ENCODE assay signal across 19 cellular contexts in the genomic region with DNA sequence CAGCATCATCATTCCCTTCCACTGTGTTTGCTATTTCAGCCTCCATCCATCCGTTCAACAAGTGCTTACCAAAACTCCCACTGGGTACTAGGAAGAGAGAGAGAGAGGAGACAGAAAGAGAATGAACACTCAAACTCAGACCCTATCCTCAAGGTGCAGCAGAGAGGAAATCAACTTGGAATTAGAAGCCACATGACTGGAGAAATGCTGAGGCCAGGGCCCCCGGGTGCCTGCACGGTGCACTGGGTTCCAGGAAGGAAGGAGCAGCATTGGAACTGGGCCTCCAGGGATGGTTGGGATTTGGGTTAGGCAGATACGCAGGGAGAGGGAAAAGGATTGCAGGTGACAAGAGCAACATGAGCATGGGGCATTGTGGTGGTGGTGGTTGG. TPM values are rescaled to one million over a fixed set of nuclear protein-coding genes. Genes with fewer than 3 reads are reported as not detected.
DNase-seq lines count a peak whose midpoint lies in the region; ATAC-seq and TF ChIP-seq lines count a peak whose summit lies in the region.
"Had no signal": no experiment of that assay in that cellular context is flagged by ENCODE, and none has a peak within 500 bp of the region (broad histone marks: within the 10 kb centered on the region; RNA-seq: fewer than 3 reads in every experiment).

No MANE protein-coding gene starts in this region.

- H4K91ac ChIP-seq in IMR-90 (ENCODE audit: insufficient read depth, low read depth, low read length), result 0 out of 2 replicates have a peak overlapping the region, but pooled peaks have one; percentile 9

- BruUV-seq in IMR-90 (replicated peaks; lab: Mats Ljungman, UMichigan), result no TSS peak

- no peak overlapping the region for H3K56ac ChIP-seq in IMR-90 (ENCODE audit: extremely low read depth, insufficient read depth, low read length)

- TF ChIP-seq POLR2A in IMR-90 (IDR thresholded peaks at IDR 0.05; ENCODE audit: low read depth, low read length), result no peak

- H3K4me2 ChIP-seq in IMR-90 (ENCODE audit: low read depth, low read length) (no peak overlapping the region), neural progenitor cell (peak overlapping the region; percentile 45)

- H3K9me3 ChIP-seq in IMR-90 (ENCODE audit: control insufficient read depth, insufficient read depth, low read length) (no peaks in the 10 kb centered on the region), neural progenitor cell (ENCODE audit: low read depth) (no peaks in the 10 kb centered on the region), thymus (ENCODE audit: control insufficient read depth) (no peaks in the 10 kb centered on the region)

- H3K4ac ChIP-seq in IMR-90 (ENCODE audit: low read depth, low read length), result peak overlapping the region; percentile 9; the same call in 1 of the 2 replicates

- peaks cover 13% of the 10 kb centered on the region for H3F3A ChIP-seq in neural progenitor cell (ENCODE audit: low read depth)

- WGBS in IMR-90 (ENCODE audit: extremely low coverage in 2 of 2, insufficient read length in 1 of 2), 2 experiments, result 100% methylated on average over 3 of the region's 4 CpGs; no CpG with 5 or more reads in 1 of the 2 experiments
- 99% methylated on average over 4 of the region's 4 CpGs for WGBS in thymus

- no peak overlapping the region for H3K18ac ChIP-seq in IMR-90 (ENCODE audit: low read depth, low read length)

- H3K23ac ChIP-seq in IMR-90 (ENCODE audit: low read depth, low read length), result no peak overlapping the region

- H3K4me1 Mint-ChIP-seq in neural progenitor cell, result peaks cover 45% of the 10 kb centered on the region
- H3K4me1 Mint-ChIP-seq: activated CD4-positive, alpha-beta memory T cell treated with anti-CD3 and anti-CD28 coated beads, Interleukin-2, amount 10 ng/mL, durations not matched to agents 7 days and 5 days; activated naive CD4-positive, alpha-beta T cell treated with anti-CD3 and anti-CD28 coated beads, Interleukin-2, amount 50 U/mL, for 24 hours; T-cell had no signal

- in situ Hi-C loops in IMR-90 (cut with MboI; ENCODE audit: low sequenced_read_pairs), result no loop called here

- ATAC-seq in IMR-90 (ENCODE audit: low read depth) (no peak), HG03097 (IDR thresholded peaks at IDR 0.05; ENCODE audit: low FRiP score, unreplicated experiment) (no peak)
- ATAC-seq: T-cell had no signal

- no peak overlapping the region for H2AK5ac ChIP-seq in IMR-90 (ENCODE audit: low read depth, low read length)

- H2BK20ac ChIP-seq in IMR-90 (ENCODE audit: low read depth, low read length), result no peak overlapping the region; the same call in 1 of the 2 replicates

- peak overlapping the region in 1 of 2 experiments; percentile 19; a peak in 2 of 4 replicates for H4K8ac ChIP-seq in IMR-90 (ENCODE audit: low read depth in 2 of 2, low read length in 2 of 2)

- TF ChIP-seq CTCF in IMR-90 (conservative IDR thresholded peaks at IDR 0.05; ENCODE audit: low read depth, low read length), result no peak
- TF ChIP-seq CTCF in dorsolateral prefrontal cortex (IDR thresholded peaks at IDR 0.05 in 54 of 56, conservative IDR thresholded peaks at IDR 0.05 in 2 of 56; ENCODE audit: low read depth in 1 of 56, partially characterized antibody in 56 of 56), result no peak
- TF ChIP-seq CTCF in neural progenitor cell (IDR thresholded peaks at IDR 0.05), result no peak

- no peak overlapping the region for H2BK5ac ChIP-seq in IMR-90 (ENCODE audit: low read depth, low read length, poor library complexity, severe bottlenecking)

- peaks cover 4% of the 10 kb centered on the region for H3K9me3 Mint-ChIP-seq in neural progenitor cell
- H3K9me3 Mint-ChIP-seq: activated CD4-positive, alpha-beta memory T cell treated with anti-CD3 and anti-CD28 coated beads, Interleukin-2, amount 10 ng/mL, durations not matched to agents 7 days and 5 days; activated naive CD4-positive, alpha-beta T cell treated with anti-CD3 and anti-CD28 coated beads, Interleukin-2, amount 50 U/mL, for 24 hours; T-cell had no signal

- peaks cover 16% of the 10 kb centered on the region for H3K9me1 ChIP-seq in IMR-90 (ENCODE audit: insufficient read depth, low read length)

- peaks cover 35 to 57% of the 10 kb centered on the region in 2 experiments for H3K79me1 ChIP-seq in IMR-90 (ENCODE audit: low read depth in 1 of 2, low read length in 2 of 2)

- H2AK9ac ChIP-seq in IMR-90 (replicated peaks; ENCODE audit: low read depth, low read length, poor library complexity), result no peak overlapping the region

- intact Hi-C loops in IMR-90 (cut with micrococcal nuclease) (no loop called here), dorsolateral prefrontal cortex (cut with DNase I) (no loop called here), posterior cingulate gyrus (cut with DNase I) (no loop called here)

- H3K9ac ChIP-seq in IMR-90 (ENCODE audit: low read depth, low read length), result no peak overlapping the region
- H3K9ac ChIP-seq in neural progenitor cell, result no peak overlapping the region

- peak overlapping the region; percentile 6; the same call in 1 of the 2 replicates for H4K5ac ChIP-seq in IMR-90 (ENCODE audit: low read depth, low read length)

- H3K4me1 ChIP-seq in IMR-90 (ENCODE audit: control insufficient read depth, insufficient read depth, low read length) (peaks cover 28% of the 10 kb centered on the region), neural progenitor cell (peaks cover 24% of the 10 kb centered on the region), thymus (ENCODE audit: control insufficient read depth, insufficient read depth, low read length) (no peaks in the 10 kb centered on the region)

- CTCF ChIA-PET in IMR-90 (lab: Yijun Ruan, JAX), result no interaction called here

- H3K27me3 Mint-ChIP-seq in neural progenitor cell (ENCODE audit: insufficient read depth, low read depth), result no peaks in the 10 kb centered on the region
- H3K27me3 Mint-ChIP-seq: activated naive CD4-positive, alpha-beta T cell treated with anti-CD3 and anti-CD28 coated beads, Interleukin-2, amount 50 U/mL, for 24 hours had no signal

- no peaks in the 10 kb centered on the region for H3K79me2 ChIP-seq in neural progenitor cell (ENCODE audit: low read depth)

- H3K27ac ChIP-seq in IMR-90 (ENCODE audit: insufficient read depth, low read length) (no peak overlapping the region), dorsolateral prefrontal cortex (peak overlapping the region; percentile 11 to 100 (median 98)), neural progenitor cell (no peak overlapping the region), thymus (ENCODE audit: low read depth) (peak overlapping the region; percentile 60)
- H3K27ac ChIP-seq: VCaP had no signal

- dilution Hi-C loops in IMR-90 (cut with HindIII; ENCODE audit: low sequenced_read_pairs, unreplicated experiment), result no loop called here

- DNase-seq in IMR-90 (no peak), dorsolateral prefrontal cortex (no peak), neural progenitor cell (ENCODE audit: low spot score) (no peak), AML-193 (lab: John Stamatoyannopoulos, UW) (no peak), posterior cingulate gyrus (no peak), LoVo (ENCODE audit: low spot score) (no peak)
- DNase-seq: activated CD4-positive, alpha-beta memory T cell treated with anti-CD3 and anti-CD28 coated beads, Interleukin-2, amount 10 ng/mL, durations not matched to agents 7 days and 5 days; activated T-cell treated with anti-CD3 and anti-CD28 coated beads, Interleukin-2, amount 50 U/mL, for 24 hours; effector CD4-positive, alpha-beta T cell; kidney glomerular epithelial cell; MV-4-11; NCI-H2029; NCI-H510A treated with DMSO at 0.1 percent for 48 hours; T-cell had no signal

- peak overlapping the region; percentile 94 for H3K27ac Mint-ChIP-seq in neural progenitor cell
- H3K27ac Mint-ChIP-seq: activated CD4-positive, alpha-beta memory T cell treated with anti-CD3 and anti-CD28 coated beads, Interleukin-2, amount 10 ng/mL, durations not matched to agents 7 days and 5 days; activated naive CD4-positive, alpha-beta T cell treated with anti-CD3 and anti-CD28 coated beads, Interleukin-2, amount 50 U/mL, for 24 hours; activated T-cell treated with anti-CD3 and anti-CD28 coated beads, Interleukin-2, amount 50 U/mL, for 24 hours; T-cell had no signal

- H2BK15ac ChIP-seq in IMR-90 (ENCODE audit: low read depth, low read length), result no peak overlapping the region

- H3K36me3 Mint-ChIP-seq in neural progenitor cell, result peaks cover 8% of the 10 kb centered on the region
- H3K36me3 Mint-ChIP-seq: activated naive CD4-positive, alpha-beta T cell treated with anti-CD3 and anti-CD28 coated beads, Interleukin-2, amount 50 U/mL, for 24 hours; T-cell had no signal

- H2BK120ac ChIP-seq in IMR-90 (ENCODE audit: low read depth, low read length), result no peak overlapping the region

- H3K27me3 ChIP-seq in IMR-90 (ENCODE audit: control insufficient read depth, insufficient read depth, low read length) (no peaks in the 10 kb centered on the region), dorsolateral prefrontal cortex (no peaks in the 10 kb centered on the region), neural progenitor cell (no peaks in the 10 kb centered on the region), thymus (ENCODE audit: control insufficient read depth, insufficient read depth) (no peaks in the 10 kb centered on the region)
- H3K27me3 ChIP-seq: spleen had no signal

- POLR2A ChIA-PET in IMR-90 (lab: Charles Lee; ENCODE audit: unreplicated experiment), result no interaction called here

- H2AFZ ChIP-seq in IMR-90 (replicated peaks; ENCODE audit: low read length, poor library complexity) (no peak overlapping the region), neural progenitor cell (replicated peaks) (peak overlapping the region; percentile 59)

- H3K14ac ChIP-seq in IMR-90 (replicated peaks; ENCODE audit: low read depth, low read length), result no peak overlapping the region

- no peak for TF ChIP-seq RAD21 in IMR-90 (IDR thresholded peaks at IDR 0.05; ENCODE audit: low read length)

- H4K20me1 ChIP-seq in IMR-90 (ENCODE audit: insufficient read depth, low read length) (no peaks in the 10 kb centered on the region), neural progenitor cell (ENCODE audit: low read depth) (no peaks in the 10 kb centered on the region)

- H3K4me3 ChIP-seq in IMR-90 (ENCODE audit: insufficient read depth, low read depth, low read length) (no peak overlapping the region), dorsolateral prefrontal cortex (no peak overlapping the region), neural progenitor cell (no peak overlapping the region), thymus (ENCODE audit: low read length) (no peak overlapping the region)
- H3K4me3 ChIP-seq: spleen had no signal

- H3K4me3 Mint-ChIP-seq in neural progenitor cell, result peak overlapping the region; percentile 33
- H3K4me3 Mint-ChIP-seq: activated CD4-positive, alpha-beta memory T cell treated with anti-CD3 and anti-CD28 coated beads, Interleukin-2, amount 10 ng/mL, durations not matched to agents 7 days and 5 days; activated naive CD4-positive, alpha-beta T cell treated with anti-CD3 and anti-CD28 coated beads, Interleukin-2, amount 50 U/mL, for 24 hours; activated T-cell treated with anti-CD3 and anti-CD28 coated beads, Interleukin-2, amount 50 U/mL, for 24 hours; T-cell had no signal

- H3K36me3 ChIP-seq in IMR-90 (ENCODE audit: control insufficient read depth, insufficient read depth, low read length) (no peaks in the 10 kb centered on the region), neural progenitor cell (no peaks in the 10 kb centered on the region), thymus (ENCODE audit: control insufficient read depth, insufficient read depth) (no peaks in the 10 kb centered on the region)
- H3K36me3 ChIP-seq: spleen had no signal

RNA-seq across cellular contexts. Expression of a gene that starts 30.0 kb away (rescaled TPM):
- total RNA-seq in IMR-90 (2012; rRNA removed), result 9.3 and 9.7 TPM in 2 replicates
- polyA plus RNA-seq in IMR-90 (2012; rRNA removed), result 39.3 and 43.2 TPM in 2 replicates
- 29.1 and 32.4 TPM in 2 replicates for polyA plus RNA-seq in IMR-90 (2012; cell fraction: cytosol; rRNA removed)
- 24.4 and 27.5 TPM in 2 replicates for polyA plus RNA-seq in IMR-90 (2012; cell fraction: nucleus; rRNA removed; ENCODE audit: low replicate concordance)
- total RNA-seq in dorsolateral prefrontal cortex, result 100 to 1,000 TPM in 88 of 120 experiments, 10 to 100 TPM in 32; 75.5 to 144 (median 107) TPM
- total RNA-seq in neural progenitor cell (ENCODE audit: low replicate concordance), result 1.0 and 3.3 TPM in 2 replicates
- 1.3 TPM for polyA plus RNA-seq in thymus
- total RNA-seq: activated CD4-positive, alpha-beta memory T cell treated with anti-CD3 and anti-CD28 coated beads, Interleukin-2, amount 10 ng/mL, durations not matched to agents 7 days and 5 days had no signal

Comparison
In these comparisons a context has a peak if more than half of its experiments do, and no peak if none do; other contexts are left out.
1. H3K27ac ChIP-seq: peak in dorsolateral prefrontal cortex (59 of 59) and thymus (single experiment); none in IMR-90 (single experiment) and neural progenitor cell (single experiment).